Comparison of ENCODE assay signal across 23 cellular contexts in genomic region chr9:118336167-118336951, GRCh38.
"Had no signal": no experiment of that assay in that cellular context is flagged by ENCODE, and none has a peak within 500 bp of the region (broad histone marks: within the 10 kb centered on the region; RNA-seq: fewer than 3 reads in every experiment).

No MANE protein-coding gene starts in this region.

- H3K4me1 ChIP-seq: ascending aorta, breast epithelium, esophagus muscularis mucosa, left ventricle myocardium inferior, spleen, transverse colon had no signal

- ATAC-seq: T-cell had no signal

- DNase-seq: activated CD4-positive, alpha-beta T cell treated with anti-CD3 and anti-CD28 coated beads for 4 hours; activated CD4-positive, alpha-beta T cell treated with anti-CD3 and anti-CD28 coated beads, Interleukin-2, amount 50 U/mL, for 48 hours; activated CD8-positive, alpha-beta memory T cell treated with anti-CD3 and anti-CD28 coated beads for 24 hours; activated CD8-positive, alpha-beta memory T cell treated with anti-CD3 and anti-CD28 coated beads, Interleukin-2, amount 50 U/mL, for 4 hours; activated effector memory CD4-positive, alpha-beta T cell treated with anti-CD3 and anti-CD28 coated beads, Interleukin-2, amount 50 U/mL, for 16 hours; activated naive CD4-positive, alpha-beta T cell treated with anti-CD3 and anti-CD28 coated beads for 36 hours; activated naive CD8-positive, alpha-beta T cell treated with anti-CD3 and anti-CD28 coated beads for 36 hours; activated T-cell treated with anti-CD3 and anti-CD28 coated beads, Interleukin-2, amount 50 U/mL, for 1 hour; central memory CD4-positive, alpha-beta T cell; endodermal cell; foreskin melanocyte; kidney glomerular epithelial cell; left ventricle myocardium inferior; posterior cingulate gyrus; spleen; stimulated activated naive CD4-positive, alpha-beta T cell treated with Interleukin-2 at 50 U/mL for 16 hours; T-cell; transverse colon had no signal

- H3K9me3 ChIP-seq: adrenal gland, ascending aorta, breast epithelium, esophagus muscularis mucosa, left ventricle myocardium inferior, spleen, transverse colon had no signal

- H3K27ac ChIP-seq: ascending aorta, breast epithelium, esophagus muscularis mucosa, left ventricle myocardium inferior, spleen, transverse colon, VCaP had no signal

- H3K36me3 ChIP-seq: adrenal gland, ascending aorta, breast epithelium, esophagus muscularis mucosa, left ventricle myocardium inferior, spleen, transverse colon had no signal

- H3K4me3 ChIP-seq: adrenal gland, ascending aorta, breast epithelium, esophagus muscularis mucosa, left ventricle myocardium inferior, spleen, transverse colon had no signal

- H3K27me3 ChIP-seq: adrenal gland, ascending aorta, breast epithelium, esophagus muscularis mucosa, spleen, transverse colon had no signal
